In genomic region chr16:27325736-27326135, GRCh38 we compare ENCODE assay signal across 7 cellular contexts. TPM values are rescaled to one million over a fixed set of nuclear protein-coding genes. Genes with fewer than 3 reads are reported as not detected.
DNase-seq lines count a peak whose midpoint lies in the region; ATAC-seq and TF ChIP-seq lines count a peak whose summit lies in the region.

No MANE protein-coding gene starts in this region.

- peaks cover 41% of the 10 kb centered on the region for H3K4me1 ChIP-seq in hepatocyte (ENCODE audit: insufficient read depth)

- no peak overlapping the region for H3K4me3 Mint-ChIP-seq in HFFc6
- H3K4me3 Mint-ChIP-seq in activated T-helper 17 cell treated with anti-CD3 and anti-CD28 coated beads, Interleukin-2, amount 50 U/mL, for 72 hours, result peak overlapping the region; percentile 98
- H3K4me3 Mint-ChIP-seq in stimulated activated naive CD8-positive, alpha-beta T cell treated with anti-CD3 and anti-CD28 coated beads, Interleukin-15, amount 100 ng/mL, for 72 hours, result peak overlapping the region; percentile 65 to 77

- H3K79me2 ChIP-seq in hepatocyte, result peaks cover 60% of the 10 kb centered on the region

- H3K27me3 ChIP-seq in hepatocyte, result no peaks in the 10 kb centered on the region

- in situ Hi-C loops in ACHN (cut with HindIII; ENCODE audit: low pct_ligation_motif_present, low pct_unique_long_range_greater_than_20kb, low sequenced_read_pairs), result no loop called here

- no peaks in the 10 kb centered on the region for H4K20me1 ChIP-seq in hepatocyte (ENCODE audit: insufficient read depth, poor library complexity, severe bottlenecking)

- DNase-seq in HFFc6 (no peak), hepatocyte (ENCODE audit: low spot score) (no peak), ACHN (no peak), COLO668 (lab: John Stamatoyannopoulos, UW; ENCODE audit: unreplicated experiment) (no peak)
- no peak for DNase-seq in stimulated activated naive CD8-positive, alpha-beta T cell treated with anti-CD3 and anti-CD28 coated beads, Interleukin-15, amount 100 ng/mL, for 72 hours

- H3K9me2 ChIP-seq in hepatocyte (replicated peaks; ENCODE audit: insufficient read depth), result no peaks in the 10 kb centered on the region

- H3K4me3 ChIP-seq in hepatocyte, result no peak overlapping the region

- H3K27ac ChIP-seq in hepatocyte, result peak overlapping the region; percentile 91

- H3K4me1 Mint-ChIP-seq in HFFc6 (ENCODE audit: low read depth), result peaks cover 69% of the 10 kb centered on the region
- H3K4me1 Mint-ChIP-seq in activated T-helper 17 cell treated with anti-CD3 and anti-CD28 coated beads, Interleukin-2, amount 50 U/mL, for 72 hours, result peaks cover 50% of the 10 kb centered on the region
- peaks cover 97% of the 10 kb centered on the region for H3K4me1 Mint-ChIP-seq in stimulated activated naive CD8-positive, alpha-beta T cell treated with anti-CD3 and anti-CD28 coated beads, Interleukin-15, amount 100 ng/mL, for 72 hours

- H3K4me2 ChIP-seq in hepatocyte, result no peak overlapping the region

- H3K9me3 ChIP-seq in hepatocyte (ENCODE audit: low read depth), result no peaks in the 10 kb centered on the region

- no peak for ATAC-seq in activated T-helper 17 cell treated with anti-CD3 and anti-CD28 coated beads, Interleukin-2, amount 50 U/mL, for 72 hours (replicated peaks)
- no peak for ATAC-seq in stimulated activated naive CD8-positive, alpha-beta T cell treated with anti-CD3 and anti-CD28 coated beads, Interleukin-15, amount 100 ng/mL, for 72 hours
- no peak for ATAC-seq in GM21529 (IDR thresholded peaks at IDR 0.05; ENCODE audit: unreplicated experiment)

- H3K9me3 Mint-ChIP-seq in HFFc6, result no peaks in the 10 kb centered on the region
- no peaks in the 10 kb centered on the region for H3K9me3 Mint-ChIP-seq in activated T-helper 17 cell treated with anti-CD3 and anti-CD28 coated beads, Interleukin-2, amount 50 U/mL, for 72 hours
- no peaks in the 10 kb centered on the region for H3K9me3 Mint-ChIP-seq in stimulated activated naive CD8-positive, alpha-beta T cell treated with anti-CD3 and anti-CD28 coated beads, Interleukin-15, amount 100 ng/mL, for 72 hours

- no peak overlapping the region for H2AFZ ChIP-seq in hepatocyte

- no peak for TF ChIP-seq CTCF in HFFc6 (IDR thresholded peaks at IDR 0.05)
- TF ChIP-seq CTCF in hepatocyte (IDR thresholded peaks at IDR 0.05; ENCODE audit: poor library complexity), result no peak

- peaks cover 1% of the 10 kb centered on the region; the same call in 1 of the 2 replicates for H3K27me3 Mint-ChIP-seq in HFFc6 (ENCODE audit: insufficient read depth)
- H3K27me3 Mint-ChIP-seq in activated T-helper 17 cell treated with anti-CD3 and anti-CD28 coated beads, Interleukin-2, amount 50 U/mL, for 72 hours, result no peaks in the 10 kb centered on the region
- no peaks in the 10 kb centered on the region for H3K27me3 Mint-ChIP-seq in stimulated activated naive CD8-positive, alpha-beta T cell treated with anti-CD3 and anti-CD28 coated beads, Interleukin-15, amount 100 ng/mL, for 72 hours

- H3K36me3 ChIP-seq in hepatocyte (replicated peaks; ENCODE audit: insufficient read depth, low read depth), result no peaks in the 10 kb centered on the region

- H3K36me3 Mint-ChIP-seq in HFFc6 (ENCODE audit: low read depth), result peaks cover 20% of the 10 kb centered on the region
- H3K36me3 Mint-ChIP-seq in activated T-helper 17 cell treated with anti-CD3 and anti-CD28 coated beads, Interleukin-2, amount 50 U/mL, for 72 hours (ENCODE audit: low read depth), result peaks cover 99% of the 10 kb centered on the region

- 81% methylated on average over 8 of the region's 8 CpGs for WGBS in hepatocyte (ENCODE audit: low lambda C conversion rate, missing lambda C conversion rate)

- H3K27ac Mint-ChIP-seq in HFFc6, result peak overlapping the region; percentile 98
- H3K27ac Mint-ChIP-seq in activated T-helper 17 cell treated with anti-CD3 and anti-CD28 coated beads, Interleukin-2, amount 50 U/mL, for 72 hours, result peak overlapping the region; percentile 92
- H3K27ac Mint-ChIP-seq in stimulated activated naive CD8-positive, alpha-beta T cell treated with anti-CD3 and anti-CD28 coated beads, Interleukin-15, amount 100 ng/mL, for 72 hours, result peak overlapping the region; percentile 94 to 96

RNA-seq across cellular contexts. Expression of gene IL4R, which starts 12.0 kb away (rescaled TPM):
- 10 to 100 TPM; 20.0 to 27.0 (median 23.2) TPM for total RNA-seq in HFFc6 (2021; fragmentation: NEBNext Ultra II Directional; extraction: Animal tissue kit (Norgen Biotek cat#: 25700))
- total RNA-seq in activated T-helper 17 cell treated with anti-CD3 and anti-CD28 coated beads, Interleukin-2, amount 50 U/mL, for 72 hours, result 100 to 1,000 TPM; 163 to 216 TPM
- 19.0 and 23.6 TPM in 2 replicates for total RNA-seq in hepatocyte
- polyA plus RNA-seq in hepatocyte, result 20.9 and 22.3 TPM in 2 replicates

RNA-seq across cellular contexts. Expression of gene NSMCE1, which starts 57.2 kb away (rescaled TPM):
- 10 to 100 TPM; 63.6 to 71.3 (median 66.5) TPM for total RNA-seq in HFFc6 (2021; fragmentation: NEBNext Ultra II Directional; extraction: Animal tissue kit (Norgen Biotek cat#: 25700))
- 10 to 100 TPM; 59.6 to 99.8 TPM for total RNA-seq in activated T-helper 17 cell treated with anti-CD3 and anti-CD28 coated beads, Interleukin-2, amount 50 U/mL, for 72 hours
- total RNA-seq in hepatocyte, result 35.0 and 40.8 TPM in 2 replicates
- polyA plus RNA-seq in hepatocyte, result 58.2 and 66.3 TPM in 2 replicates
